26 cellular contexts compared by ENCODE assay signal in genomic region chr7:633381-634018, GRCh38.
"Had no signal": no experiment of that assay in that cellular context is flagged by ENCODE, and none has a peak within 500 bp of the region (broad histone marks: within the 10 kb centered on the region; RNA-seq: fewer than 3 reads in every experiment).

No MANE protein-coding gene starts in this region.

- FAIRE-seq: bronchial epithelial cell had no signal

- ATAC-seq: activated CD4-positive, alpha-beta T cell treated with anti-CD3 and anti-CD28 coated beads for 36 hours; activated naive CD4-positive, alpha-beta T cell treated with anti-CD3 and anti-CD28 coated beads, Interleukin-2, amount 50 U/mL, for 72 hours; activated naive CD8-positive, alpha-beta T cell treated with anti-CD3 and anti-CD28 coated beads, Interleukin-2, amount 50 U/mL, for 24 hours; body of pancreas; T-helper 17 cell had no signal

- H3K4me1 ChIP-seq: ascending aorta, body of pancreas, Peyer's patch had no signal

- H3K36me3 ChIP-seq: ascending aorta, MG63, Peyer's patch had no signal

- H3K27ac ChIP-seq: ascending aorta, body of pancreas, KMS-11, Peyer's patch had no signal

- H3K4me3 ChIP-seq: ascending aorta, body of pancreas, MG63, Peyer's patch had no signal

- DNase-seq: activated B cell treated with CpG ODN at 0.5 μM for 24 hours; activated CD4-positive, alpha-beta memory T cell treated with anti-CD3 and anti-CD28 coated beads, Interleukin-2, amount 10 ng/mL, durations not matched to agents 7 days and 5 days; activated CD4-positive, alpha-beta T cell treated with anti-CD3 and anti-CD28 coated beads for 36 hours; activated CD4-positive, alpha-beta T cell treated with anti-CD3 and anti-CD28 coated beads, Interleukin-2, amount 50 U/mL, for 1 hour; activated naive CD4-positive, alpha-beta T cell treated with Interleukin-2 at 50 U/mL for 16 hours; activated naive CD8-positive, alpha-beta T cell treated with anti-CD3 and anti-CD28 coated beads, Interleukin-2, amount 50 U/mL, for 24 hours; activated T-cell treated with anti-CD3 and anti-CD28 coated beads for 4 hours; amniotic stem cell; body of pancreas; central memory CD4-positive, alpha-beta T cell; MG63; MV-4-11; NCI-H1092 treated with DMSO at 0.1 percent for 48 hours; NCI-H1417 treated with DMSO at 0.1 percent for 48 hours; NCI-H1694; NCI-H2029 treated with DMSO at 0.1 percent for 48 hours; NCI-H446; NCI-H524; Peyer's patch; SHP77 treated with DMSO at 0.1 percent for 48 hours; T-helper 17 cell; T-helper 9 cell had no signal

- H3K4me3 Mint-ChIP-seq: activated B cell treated with CpG ODN at 0.5 μM for 24 hours; activated CD4-positive, alpha-beta memory T cell treated with anti-CD3 and anti-CD28 coated beads, Interleukin-2, amount 10 ng/mL, durations not matched to agents 7 days and 5 days; activated CD4-positive, alpha-beta T cell treated with anti-CD3 and anti-CD28 coated beads for 36 hours; activated naive CD8-positive, alpha-beta T cell treated with anti-CD3 and anti-CD28 coated beads, Interleukin-2, amount 50 U/mL, for 24 hours; T-helper 17 cell had no signal

- H3K4me1 Mint-ChIP-seq: activated B cell treated with CpG ODN at 0.5 μM for 24 hours; activated naive CD8-positive, alpha-beta T cell treated with anti-CD3 and anti-CD28 coated beads, Interleukin-2, amount 50 U/mL, for 24 hours had no signal

- H3K36me3 Mint-ChIP-seq: activated naive CD4-positive, alpha-beta T cell treated with anti-CD3 and anti-CD28 coated beads, Interleukin-2, amount 50 U/mL, for 72 hours had no signal

- H3K27me3 ChIP-seq: ascending aorta, body of pancreas, MG63, Peyer's patch had no signal

- H3K27ac Mint-ChIP-seq: activated B cell treated with CpG ODN at 0.5 μM for 24 hours; activated CD4-positive, alpha-beta memory T cell treated with anti-CD3 and anti-CD28 coated beads, Interleukin-2, amount 10 ng/mL, durations not matched to agents 7 days and 5 days; activated CD4-positive, alpha-beta T cell treated with anti-CD3 and anti-CD28 coated beads for 36 hours; activated naive CD8-positive, alpha-beta T cell treated with anti-CD3 and anti-CD28 coated beads, Interleukin-2, amount 50 U/mL, for 24 hours; T-helper 17 cell had no signal

- H3K9me3 ChIP-seq: ascending aorta, body of pancreas, MG63, Peyer's patch had no signal

- H3K9ac ChIP-seq: KMS-11 had no signal

- H3K27me3 Mint-ChIP-seq: activated B cell treated with CpG ODN at 0.5 μM for 24 hours; activated CD4-positive, alpha-beta memory T cell treated with anti-CD3 and anti-CD28 coated beads, Interleukin-2, amount 10 ng/mL, durations not matched to agents 7 days and 5 days; activated CD4-positive, alpha-beta T cell treated with anti-CD3 and anti-CD28 coated beads for 36 hours; activated naive CD8-positive, alpha-beta T cell treated with anti-CD3 and anti-CD28 coated beads, Interleukin-2, amount 50 U/mL, for 24 hours; T-helper 17 cell had no signal

- H3K9me3 Mint-ChIP-seq: activated B cell treated with CpG ODN at 0.5 μM for 24 hours; activated CD4-positive, alpha-beta memory T cell treated with anti-CD3 and anti-CD28 coated beads, Interleukin-2, amount 10 ng/mL, durations not matched to agents 7 days and 5 days; activated naive CD4-positive, alpha-beta T cell treated with anti-CD3 and anti-CD28 coated beads, Interleukin-2, amount 50 U/mL, for 72 hours; activated naive CD8-positive, alpha-beta T cell treated with anti-CD3 and anti-CD28 coated beads, Interleukin-2, amount 50 U/mL, for 24 hours had no signal
